ENCODE assay signal across 27 cellular contexts in the genomic region with DNA sequence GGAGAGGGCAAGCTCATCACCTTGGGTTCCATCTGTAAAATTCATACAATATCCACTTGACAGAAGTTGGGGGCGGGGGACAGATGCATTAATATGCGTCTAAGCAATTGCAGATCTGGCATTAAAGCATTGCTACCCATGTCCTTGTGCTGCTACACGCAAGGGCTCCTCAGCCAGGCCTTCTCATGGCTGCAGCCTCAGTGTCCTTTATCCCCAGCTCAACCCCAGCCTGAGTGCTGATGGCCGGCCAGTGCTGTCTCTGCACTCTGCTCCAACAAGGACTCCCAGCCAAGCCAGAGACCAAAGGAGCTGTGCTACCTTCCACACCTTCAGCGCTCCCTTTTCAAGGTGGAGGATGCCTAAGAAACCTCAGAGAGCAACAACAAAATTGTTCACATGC.
"Had no signal": no experiment of that assay in that cellular context is flagged by ENCODE, and none has a peak within 500 bp of the region (broad histone marks: within the 10 kb centered on the region; RNA-seq: fewer than 3 reads in every experiment).

No MANE protein-coding gene starts in this region.

- H3K36me3 Mint-ChIP-seq: mesothelial cell of epicardium had no signal

- ATAC-seq: effector memory CD8-positive, alpha-beta T cell; esophagus mucosa; gastrocnemius medialis; heart right ventricle; left cardiac atrium; left lung; left ventricle myocardium superior; lower lobe of right lung; mucosa of descending colon had no signal

- H3K4me3 Mint-ChIP-seq: dendritic cell treated with granulocyte-macrophage colony-stimulating factor and Interleukin-4, amounts not matched to agents 40 ng/mL and 50 ng/mL, for 4 days; effector memory CD8-positive, alpha-beta T cell; endodermal cell; mesothelial cell of epicardium had no signal

- H3K36me3 ChIP-seq: colonic mucosa, esophagus squamous epithelium, gastrocnemius medialis, heart right ventricle, left lung, lower lobe of right lung had no signal

- H3K9me3 ChIP-seq: colonic mucosa, esophagus squamous epithelium, gastrocnemius medialis, heart right ventricle, left lung, lower lobe of right lung, mucosa of descending colon had no signal

- FAIRE-seq: endometrium, islet of Langerhans, keratinocyte had no signal

- H3K4me1 Mint-ChIP-seq: endodermal cell, mesothelial cell of epicardium had no signal

- H3K27ac Mint-ChIP-seq: dendritic cell treated with granulocyte-macrophage colony-stimulating factor and Interleukin-4, amounts not matched to agents 40 ng/mL and 50 ng/mL, for 4 days; effector memory CD8-positive, alpha-beta T cell; endodermal cell; mesothelial cell of epicardium had no signal

- H3K27me3 Mint-ChIP-seq: dendritic cell treated with granulocyte-macrophage colony-stimulating factor and Interleukin-4, amounts not matched to agents 40 ng/mL and 50 ng/mL, for 4 days had no signal

- H3K27me3 ChIP-seq: colonic mucosa, esophagus squamous epithelium, gastrocnemius medialis, heart right ventricle, left lung had no signal

- H3K4me1 ChIP-seq: colonic mucosa, esophagus squamous epithelium, gastrocnemius medialis, heart right ventricle, left lung, lower lobe of right lung had no signal

- H3K9me3 Mint-ChIP-seq: dendritic cell treated with granulocyte-macrophage colony-stimulating factor and Interleukin-4, amounts not matched to agents 40 ng/mL and 50 ng/mL, for 4 days; effector memory CD8-positive, alpha-beta T cell; endodermal cell; mesothelial cell of epicardium had no signal

- H3K27ac ChIP-seq: colonic mucosa, epithelial cell of prostate, esophagus squamous epithelium, gastrocnemius medialis, heart right ventricle, left lung, lower lobe of right lung had no signal

- H3K4me3 ChIP-seq: colonic mucosa, esophagus squamous epithelium, gastrocnemius medialis, heart right ventricle, left lung, lower lobe of right lung, mucosa of descending colon had no signal

- DNase-seq: colonic mucosa; cortex of kidney; effector CD8-positive, alpha-beta T cell; effector memory CD8-positive, alpha-beta T cell; endodermal cell; erythroblast; esophagus squamous epithelium; foreskin fibroblast; foreskin melanocyte; gastrocnemius medialis; glutamatergic neuron; head of caudate nucleus; heart right ventricle; hippocampal formation; left cardiac atrium; left ventricle myocardium superior; lower lobe of right lung; mesenchymal stem cell; mucosa of descending colon had no signal
